Comparison of ENCODE assay signal across 8 cellular contexts in the genomic region with DNA sequence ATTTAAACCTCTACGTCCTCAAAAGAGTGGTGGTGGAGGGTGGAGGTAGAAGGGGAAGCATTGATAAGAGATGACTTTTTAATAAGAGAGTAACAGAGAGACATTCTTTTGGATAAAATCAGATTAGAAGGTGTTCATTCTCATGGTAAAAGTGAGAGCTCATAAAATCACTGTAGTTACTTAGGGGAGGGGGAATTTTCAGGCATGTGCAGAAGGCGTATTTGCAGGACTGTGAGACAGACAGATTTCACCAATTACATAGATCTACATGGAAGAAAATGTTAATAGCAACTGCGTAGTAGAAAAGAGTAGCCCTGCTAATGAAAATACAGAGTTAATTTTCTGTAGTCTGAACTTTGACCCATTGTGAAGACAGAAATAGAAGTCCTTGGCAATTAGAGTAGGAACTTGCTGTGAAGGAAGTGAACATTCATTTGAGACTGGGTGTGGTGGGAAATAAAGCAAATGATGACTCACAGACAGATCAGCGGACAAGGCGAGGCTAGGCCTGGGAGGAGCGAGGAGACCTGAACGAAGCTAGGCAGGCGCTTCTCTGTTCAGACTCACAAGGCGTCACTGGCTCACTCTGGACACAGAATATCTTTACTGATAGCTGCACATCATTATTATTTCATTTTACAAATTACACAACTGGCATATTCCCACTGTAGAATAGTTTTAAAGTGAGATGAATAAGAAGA. TPM values are rescaled to one million over a fixed set of nuclear protein-coding genes. Genes with fewer than 3 reads are reported as not detected.
DNase-seq lines count a peak whose midpoint lies in the region; ATAC-seq and TF ChIP-seq lines count a peak whose summit lies in the region.

No MANE protein-coding gene starts in this region.

- no peaks in the 10 kb centered on the region for H3K27me3 ChIP-seq in prostate gland (replicated peaks; ENCODE audit: insufficient read depth)

- DNase-seq in AG20443 (ENCODE audit: low spot score) = peak; percentile 78
- peak; percentile 93 for DNase-seq in HT1080 (ENCODE audit: low read depth)
- peak; percentile 53 for DNase-seq in activated CD4-positive, alpha-beta T cell treated with anti-CD3 and anti-CD28 coated beads, Interleukin-2, amount 50 U/mL, for 1 hour
- DNase-seq in fibroblast of peridontal ligament (ENCODE audit: extremely low read depth) = peak; percentile 85
- DNase-seq in prostate gland (ENCODE audit: low spot score) = peak; percentile 46
- no peak for DNase-seq in NCI-H510A treated with DMSO at 0.1 percent for 48 hours (lab: John Stamatoyannopoulos, UW)

- no peak overlapping the region for H3K4me3 ChIP-seq in prostate gland

- H3K4me1 ChIP-seq in prostate gland (replicated peaks) = no peaks in the 10 kb centered on the region

- no peak for ATAC-seq in GM19324 (IDR thresholded peaks at IDR 0.05; ENCODE audit: low FRiP score, unreplicated experiment)
- no peak for ATAC-seq in HG03280 (IDR thresholded peaks at IDR 0.05; ENCODE audit: unreplicated experiment)

- H3K9me3 ChIP-seq in prostate gland = no peaks in the 10 kb centered on the region

- no peak for TF ChIP-seq POLR2A in prostate gland (IDR thresholded peaks at IDR 0.05)

- no peak for TF ChIP-seq CTCF in prostate gland (IDR thresholded peaks at IDR 0.05)

- WGBS in prostate gland = 42% methylated on average over 9 of the region's 9 CpGs

- H3K36me3 ChIP-seq in prostate gland = no peaks in the 10 kb centered on the region

- intact Hi-C loops in prostate gland (cut with DNase I) = no loop called here

- no peak overlapping the region for H3K27ac ChIP-seq in prostate gland

RNA-seq across cellular contexts. Expression of a gene that starts 57.2 kb away (rescaled TPM):
- total RNA-seq in HT1080 (2014; rRNA removed; shearing (Covaris generic)) = not detected in 2 replicates
- polyA plus RNA-seq in HT1080 (2015; cell fraction: cytosol; rRNA removed) = not detected in 2 replicates
- polyA plus RNA-seq in HT1080 (2015; cell fraction: nucleus; rRNA removed) = not detected in 2 replicates
- total RNA-seq in prostate gland = 1 to 10 TPM in 1 of 2 donors, not detected in 1; 6.5 TPM
